Comparison of ENCODE assay signal across 20 cellular contexts in the genomic region with DNA sequence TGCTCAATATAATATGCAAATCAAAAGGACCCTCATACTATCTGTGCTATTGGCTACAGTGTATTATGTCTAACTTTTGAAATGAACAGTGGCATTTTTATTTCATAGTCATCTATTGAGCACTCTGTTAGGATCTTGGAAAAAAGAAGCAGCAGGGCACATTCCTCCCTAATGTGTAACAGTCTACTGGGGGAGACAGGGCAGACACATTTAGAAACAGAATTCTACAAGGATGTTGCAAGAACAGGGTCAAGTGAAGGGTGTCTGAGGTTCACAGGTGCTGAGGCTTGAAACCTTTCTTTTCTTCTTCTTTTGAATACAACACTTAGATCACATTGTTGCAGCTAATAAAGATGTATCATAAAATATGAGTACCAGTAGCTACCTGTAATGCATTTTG.
A peak's percentile ranks its signal among the peaks of the same experiment; 100 is the strongest.
DNase-seq lines count a peak whose midpoint lies in the region; ATAC-seq and TF ChIP-seq lines count a peak whose summit lies in the region.
"Had no signal": no experiment of that assay in that cellular context is flagged by ENCODE, and none has a peak within 500 bp of the region (broad histone marks: within the 10 kb centered on the region; RNA-seq: fewer than 3 reads in every experiment).

No MANE protein-coding gene starts in this region.

- no TSS peak for BruUV-seq in MCF 10A (replicated peaks; lab: Mats Ljungman, UMichigan)

- H3K4me1 Mint-ChIP-seq in MCF 10A (ENCODE audit: insufficient read depth, unreplicated experiment), result peaks cover 6% of the 10 kb centered on the region
- H3K4me1 Mint-ChIP-seq: naive B cell had no signal

- CTCF ChIA-PET in MCF 10A (lab: Yijun Ruan, JAX), result interaction anchor here (0.6 to 1.9 kb wide), 3 partner anchors 24 to 503 kb away, joined by 3 to 6 read pairs (median 3); no protein-coding TSS in a partner anchor

- intact Hi-C loops in MCF 10A (cut with micrococcal nuclease) (no loop called here), breast epithelium (cut with DNase I; ENCODE audit: low total_unique reads) (no loop called here), ovary (cut with DNase I) (no loop called here)

- H3K9me3 Mint-ChIP-seq in MCF 10A (ENCODE audit: unreplicated experiment), result no peaks in the 10 kb centered on the region
- H3K9me3 Mint-ChIP-seq: activated CD8-positive, alpha-beta T cell treated with anti-CD3 and anti-CD28 coated beads for 36 hours; activated T-cell treated with anti-CD3 and anti-CD28 coated beads, Interleukin-2, amount 50 U/mL, for 72 hours; CD8-positive, alpha-beta T cell had no signal

- no peaks in the 10 kb centered on the region for H3K9me3 ChIP-seq in breast epithelium
- peaks cover 0 to 4% of the 10 kb centered on the region in 2 donors for H3K9me3 ChIP-seq in ovary

- DNase-seq in MCF 10A (ENCODE audit: unreplicated experiment), result peak; percentile 37
- DNase-seq in breast epithelium (ENCODE audit: low spot score in 2 of 2), result no peak
- peak; percentile 80 for DNase-seq in brain microvascular endothelial cell
- peak; percentile 74 for DNase-seq in kidney glomerular epithelial cell (lab: John Stamatoyannopoulos, UW)
- peak; percentile 45 for DNase-seq in stromal cell of bone marrow (ENCODE audit: low read depth)
- no peak for DNase-seq in NCI-H2171 treated with DMSO at 0.1 percent for 48 hours (lab: John Stamatoyannopoulos, UW)
- no peak for DNase-seq in ovary
- DNase-seq: 8988T; activated CD8-positive, alpha-beta T cell treated with anti-CD3 and anti-CD28 coated beads for 36 hours; activated T-cell treated with anti-CD3 and anti-CD28 coated beads, Interleukin-2, amount 50 U/mL, for 72 hours; CD8-positive, alpha-beta T cell; DMS79 treated with DMSO at 0.1 percent for 48 hours; erythroblast; left colon; naive B cell; NCI-H1092; NCI-H2107; stimulated activated CD4-positive, alpha-beta T cell treated with anti-CD3 and anti-CD28 coated beads, Interleukin-2, amount 100 ng/mL, for 24 hours; WERI-Rb-1 had no signal

- no peak overlapping the region for H3K4me3 Mint-ChIP-seq in MCF 10A (ENCODE audit: unreplicated experiment)
- H3K4me3 Mint-ChIP-seq: activated CD8-positive, alpha-beta T cell treated with anti-CD3 and anti-CD28 coated beads for 36 hours; activated T-cell treated with anti-CD3 and anti-CD28 coated beads, Interleukin-2, amount 50 U/mL, for 72 hours; CD8-positive, alpha-beta T cell; naive B cell had no signal

- H3K36me3 Mint-ChIP-seq in MCF 10A (ENCODE audit: insufficient read depth, unreplicated experiment), result no peaks in the 10 kb centered on the region
- H3K36me3 Mint-ChIP-seq: CD8-positive, alpha-beta T cell; naive B cell had no signal

- no peak for TF ChIP-seq POLR2A in breast epithelium (IDR thresholded peaks at IDR 0.05)
- no peak for TF ChIP-seq POLR2A in ovary (IDR thresholded peaks at IDR 0.05)

- H3K4me1 ChIP-seq in breast epithelium (no peaks in the 10 kb centered on the region), ovary (ENCODE audit: insufficient read depth) (no peaks in the 10 kb centered on the region)

- H3K27me3 Mint-ChIP-seq in MCF 10A (ENCODE audit: insufficient read depth, unreplicated experiment), result no peaks in the 10 kb centered on the region
- H3K27me3 Mint-ChIP-seq: activated CD8-positive, alpha-beta T cell treated with anti-CD3 and anti-CD28 coated beads for 36 hours had no signal

- no peak overlapping the region for H3K27ac Mint-ChIP-seq in MCF 10A (ENCODE audit: low read depth, unreplicated experiment)
- H3K27ac Mint-ChIP-seq: activated CD8-positive, alpha-beta T cell treated with anti-CD3 and anti-CD28 coated beads for 36 hours; activated T-cell treated with anti-CD3 and anti-CD28 coated beads, Interleukin-2, amount 50 U/mL, for 72 hours; CD8-positive, alpha-beta T cell; naive B cell had no signal

- H3K27me3 ChIP-seq in breast epithelium (no peaks in the 10 kb centered on the region), brain microvascular endothelial cell (replicated peaks) (no peaks in the 10 kb centered on the region), ovary (no peaks in the 10 kb centered on the region)

- H3K36me3 ChIP-seq in breast epithelium, result no peaks in the 10 kb centered on the region
- H3K36me3 ChIP-seq in brain microvascular endothelial cell (replicated peaks), result no peaks in the 10 kb centered on the region
- H3K36me3 ChIP-seq in ovary, result no peaks in the 10 kb centered on the region
- H3K36me3 ChIP-seq: WERI-Rb-1 had no signal

- in situ Hi-C loops in brain microvascular endothelial cell (cut with HindIII; ENCODE audit: low pct_ligation_motif_present, low sequenced_read_pairs), result no loop called here

- TF ChIP-seq EP300 in ovary (IDR thresholded peaks at IDR 0.05), result no peak

- no peak overlapping the region for H3K27ac ChIP-seq in breast epithelium
- peak overlapping the region; percentile 58 for H3K27ac ChIP-seq in brain microvascular endothelial cell
- no peak overlapping the region for H3K27ac ChIP-seq in ovary
- H3K27ac ChIP-seq: WERI-Rb-1 had no signal

- no peak for TF ChIP-seq CTCF in MCF 10A (IDR thresholded peaks at IDR 0.05; ENCODE audit: unreplicated experiment)
- no peak for TF ChIP-seq CTCF in breast epithelium (IDR thresholded peaks at IDR 0.05)
- TF ChIP-seq CTCF in brain microvascular endothelial cell (IDR thresholded peaks at IDR 0.05; ENCODE audit: low read depth, low read length, missing control alignments), result no peak
- no peak for TF ChIP-seq CTCF in ovary (IDR thresholded peaks at IDR 0.05)

- POLR2A ChIA-PET in MCF 10A (lab: Yijun Ruan, JAX), result no interaction called here

- no peak for ATAC-seq in HG02642 (IDR thresholded peaks at IDR 0.05; ENCODE audit: poor library complexity, unreplicated experiment)
- ATAC-seq: activated CD8-positive, alpha-beta T cell treated with anti-CD3 and anti-CD28 coated beads for 36 hours; activated T-cell treated with anti-CD3 and anti-CD28 coated beads, Interleukin-2, amount 50 U/mL, for 72 hours; CD8-positive, alpha-beta T cell; left colon had no signal

- H3K4me3 ChIP-seq in breast epithelium (no peak overlapping the region), brain microvascular endothelial cell (ENCODE audit: low read depth, low read length) (no peak overlapping the region), ovary (no peak overlapping the region)

Comparison
In these comparisons a context has a peak if more than half of its experiments do, and no peak if none do; other contexts are left out.
1. DNase-seq: peak in MCF 10A (single experiment), brain microvascular endothelial cell (single experiment), kidney glomerular epithelial cell (single experiment) and stromal cell of bone marrow (single experiment); none in breast epithelium (0 of 2), NCI-H2171 treated with DMSO at 0.1 percent for 48 hours (single experiment) and ovary (0 of 5).